Comparison of ENCODE assay signal across 8 cellular contexts in the genomic region with DNA sequence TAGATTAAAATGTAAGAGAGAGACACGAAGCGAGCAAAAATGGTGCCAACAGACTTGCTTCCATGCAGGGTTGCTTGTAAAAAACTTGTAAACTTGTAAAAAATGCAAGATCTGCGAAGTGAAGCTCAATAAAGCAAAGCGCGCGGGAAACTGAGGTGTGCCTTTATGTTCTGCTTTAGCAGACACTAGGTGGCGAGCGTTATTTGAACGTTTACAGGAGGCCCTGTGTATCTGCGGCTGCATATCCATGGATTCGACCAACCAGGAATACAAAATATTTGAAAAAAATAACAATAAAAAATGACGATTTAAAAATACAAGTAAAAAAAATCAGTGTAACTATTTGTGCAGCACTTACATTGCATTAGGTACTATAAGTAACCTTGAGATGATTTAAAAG. TPM values are rescaled to one million over a fixed set of nuclear protein-coding genes. Genes with fewer than 3 reads are reported as not detected.
DNase-seq lines count a peak whose midpoint lies in the region; ATAC-seq, FAIRE-seq and TF ChIP-seq lines count a peak whose summit lies in the region.

No MANE protein-coding gene starts in this region.

- peaks cover 42% of the 10 kb centered on the region for H3K4me1 Mint-ChIP-seq in activated naive CD8-positive, alpha-beta T cell treated with anti-CD3 and anti-CD28 coated beads, Interleukin-2, amount 10 ng/mL, durations not matched to agents 7 days and 5 days

- peak overlapping the region; percentile 97 for H3K4me3 ChIP-seq in DOHH2 (ENCODE audit: low read length)
- peak overlapping the region; percentile 97 for H3K4me3 ChIP-seq in Loucy (ENCODE audit: low read length, poor library complexity, severe bottlenecking)
- peak overlapping the region; percentile 79 to 86 (median 80); a peak in 5 of 6 replicates for H3K4me3 ChIP-seq in HepG2 (replicated peaks in 1 of 3; ENCODE audit: insufficient read depth in 1 of 3, low read depth in 2 of 3, low read length in 3 of 3)

- H3K4me1 ChIP-seq in DOHH2 (ENCODE audit: control insufficient read depth, low read length) (peaks cover 31% of the 10 kb centered on the region), Loucy (ENCODE audit: insufficient read depth, low read length, poor library complexity, severe bottlenecking) (peaks cover 20% of the 10 kb centered on the region), HepG2 (ENCODE audit: insufficient read depth, low read length) (peaks cover 57% of the 10 kb centered on the region)

- ATAC-seq in activated naive CD8-positive, alpha-beta T cell treated with anti-CD3 and anti-CD28 coated beads, Interleukin-2, amount 10 ng/mL, durations not matched to agents 7 days and 5 days (ENCODE audit: low read depth): no peak
- no peak for ATAC-seq in HepG2
- ATAC-seq in GM19023 (IDR thresholded peaks at IDR 0.05; ENCODE audit: unreplicated experiment): no peak
- ATAC-seq in HG03045 (IDR thresholded peaks at IDR 0.05; ENCODE audit: unreplicated experiment): no peak
- ATAC-seq in HG02642 (IDR thresholded peaks at IDR 0.05; ENCODE audit: poor library complexity, unreplicated experiment): no peak
- no peak for ATAC-seq in HG02610 (IDR thresholded peaks at IDR 0.05; ENCODE audit: unreplicated experiment)

- H3K9me3 ChIP-seq in DOHH2 (ENCODE audit: control insufficient read depth, insufficient read depth, low read length) (no peaks in the 10 kb centered on the region), Loucy (ENCODE audit: insufficient read depth, low read depth, low read length) (no peaks in the 10 kb centered on the region), HepG2 (ENCODE audit: low read length) (no peaks in the 10 kb centered on the region)

- POLR2A ChIA-PET in activated naive CD8-positive, alpha-beta T cell treated with anti-CD3 and anti-CD28 coated beads, Interleukin-2, amount 10 ng/mL, durations not matched to agents 7 days and 5 days (lab: Charles Lee): interaction anchor here (1.3 to 3.7 kb wide), 3 partner anchors 74 to 140 kb away, joined by 3 to 29 read pairs (median 22); a partner anchor contains a TSS
- POLR2A ChIA-PET in HepG2 (lab: Yijun Ruan, JAX): interaction anchor here (2.1 to 5.6 kb wide), 2 partner anchors 15 to 113 kb away, joined by 8 to 31 read pairs; no protein-coding TSS in a partner anchor

- TF ChIP-seq EP300 in HepG2 (IDR thresholded peaks at IDR 0.05; ENCODE audit: low read depth in 2 of 2, low read length in 2 of 2): no peak
- TF ChIP-seq EP300 in HepG2 (CRISPR knock-in tag; IDR thresholded peaks at IDR 0.05; ENCODE audit: borderline replicate concordance): no peak

- 20% methylated on average over 12 of the region's 12 CpGs for WGBS in HepG2 (ENCODE audit: low lambda C conversion rate)

- FAIRE-seq in HepG2 (lab: Jason Lieb, UNC): no peak

- peaks cover 15% of the 10 kb centered on the region for H3K36me3 Mint-ChIP-seq in activated naive CD8-positive, alpha-beta T cell treated with anti-CD3 and anti-CD28 coated beads, Interleukin-2, amount 10 ng/mL, durations not matched to agents 7 days and 5 days

- peak overlapping the region; percentile 91 for H3K9ac ChIP-seq in Loucy (ENCODE audit: low read depth, low read length, poor library complexity, severe bottlenecking)
- H3K9ac ChIP-seq in HepG2 (ENCODE audit: insufficient read depth, low read depth, low read length): peak overlapping the region; percentile 85; the same call in 1 of the 2 replicates

- peaks cover 31% of the 10 kb centered on the region for H4K20me1 ChIP-seq in DOHH2 (ENCODE audit: control insufficient read depth, insufficient read depth, low read depth, low read length)
- H4K20me1 ChIP-seq in Loucy (ENCODE audit: insufficient read depth, low read length, poor library complexity, severe bottlenecking): peaks cover 28% of the 10 kb centered on the region
- H4K20me1 ChIP-seq in HepG2 (ENCODE audit: insufficient read depth, low read length): peaks cover 14% of the 10 kb centered on the region

- H3K27me3 Mint-ChIP-seq in activated naive CD8-positive, alpha-beta T cell treated with anti-CD3 and anti-CD28 coated beads, Interleukin-2, amount 10 ng/mL, durations not matched to agents 7 days and 5 days: no peaks in the 10 kb centered on the region

- no peaks in the 10 kb centered on the region for H3K27me3 ChIP-seq in DOHH2 (ENCODE audit: control insufficient read depth, low read length)
- H3K27me3 ChIP-seq in Loucy (ENCODE audit: insufficient read depth, low read length, poor library complexity, severe bottlenecking): no peaks in the 10 kb centered on the region
- no peaks in the 10 kb centered on the region; a peak in 1 of 5 replicates for H3K27me3 ChIP-seq in HepG2 (ENCODE audit: control insufficient read depth in 1 of 2, insufficient read depth in 2 of 2, low read length in 2 of 2)

- CTCF ChIA-PET in HepG2 (lab: Yijun Ruan, JAX; ENCODE audit: low intra/inter-chr PET ratio, low total read pairs): interaction anchor here (1.7 kb wide), 2 partner anchors 46 to 112 kb away, joined by 4 to 7 read pairs; no protein-coding TSS in a partner anchor

- peak; percentile 27 for TF ChIP-seq CTCF in DOHH2 (IDR thresholded peaks at IDR 0.05; ENCODE audit: low read depth, low read length, poor library complexity, severe bottlenecking)
- peak; percentile 67 for TF ChIP-seq CTCF in Loucy (conservative IDR thresholded peaks at IDR 0.05; ENCODE audit: low read length)
- TF ChIP-seq CTCF in HepG2 (CRISPR knock-in tag; IDR thresholded peaks at IDR 0.05): peak; percentile 76

- no peak for DNase-seq in activated naive CD8-positive, alpha-beta T cell treated with anti-CD3 and anti-CD28 coated beads, Interleukin-2, amount 10 ng/mL, durations not matched to agents 7 days and 5 days
- DNase-seq in HepG2 (ENCODE audit: low spot score): peak; percentile 63

- H3F3A ChIP-seq in DOHH2 (ENCODE audit: control insufficient read depth, insufficient read depth) (peaks cover 5% of the 10 kb centered on the region; the same call in 1 of the 2 replicates), Loucy (ENCODE audit: low read depth) (peaks cover 4% of the 10 kb centered on the region; the same call in 1 of the 2 replicates)

- peak overlapping the region; percentile 99 for H3K4me3 Mint-ChIP-seq in activated naive CD8-positive, alpha-beta T cell treated with anti-CD3 and anti-CD28 coated beads, Interleukin-2, amount 10 ng/mL, durations not matched to agents 7 days and 5 days

- no peak overlapping the region for H3K27ac Mint-ChIP-seq in activated naive CD8-positive, alpha-beta T cell treated with anti-CD3 and anti-CD28 coated beads, Interleukin-2, amount 10 ng/mL, durations not matched to agents 7 days and 5 days

- peak; percentile 23; the same call in 1 of the 2 replicates for TF ChIP-seq RAD21 in HepG2 (CRISPR knock-in tag; IDR thresholded peaks at IDR 0.05)

- peaks cover 78% of the 10 kb centered on the region for H3K36me3 ChIP-seq in DOHH2 (ENCODE audit: control insufficient read depth, low read length)
- peaks cover 10% of the 10 kb centered on the region; the same call in 1 of the 2 replicates for H3K36me3 ChIP-seq in Loucy (ENCODE audit: insufficient read depth, low read length)
- H3K36me3 ChIP-seq in HepG2 (replicated peaks in 1 of 2; ENCODE audit: control insufficient read depth in 1 of 2, insufficient read depth in 2 of 2, low read length in 2 of 2): peaks cover under 1 to 16% of the 10 kb centered on the region in 2 experiments; a peak in 4 of 5 replicates

- TF ChIP-seq POLR2A in HepG2 (IDR thresholded peaks at IDR 0.05; ENCODE audit: insufficient read depth in 1 of 2, low read depth in 2 of 2, low read length in 2 of 2): no peak

- H3K27ac ChIP-seq in DOHH2 (ENCODE audit: low read depth, low read length): no peak overlapping the region
- H3K27ac ChIP-seq in HepG2 (ENCODE audit: extremely low read length, insufficient read depth, low read length): no peak overlapping the region

- intact Hi-C loops in HepG2 (cut with micrococcal nuclease; ENCODE audit: unreplicated experiment): loop anchor here (1.0 to 5.0 kb wide), 5 partner anchors 46 to 132 kb away; a partner anchor contains a TSS

- H3K9me2 ChIP-seq in DOHH2 (replicated peaks; ENCODE audit: control insufficient read depth, low read length) (no peaks in the 10 kb centered on the region), Loucy (replicated peaks; ENCODE audit: low read depth, low read length) (no peaks in the 10 kb centered on the region)

- BruUV-seq in HepG2 (replicated peaks; lab: Mats Ljungman, UMichigan): no TSS peak

- H3K4me2 ChIP-seq in DOHH2 (ENCODE audit: low read length): peak overlapping the region; percentile 55
- peak overlapping the region; percentile 89 for H3K4me2 ChIP-seq in Loucy (ENCODE audit: low read depth, low read length, poor library complexity, severe bottlenecking)
- peak overlapping the region; percentile 99 for H3K4me2 ChIP-seq in HepG2 (ENCODE audit: low read depth, low read length)

- H3K79me2 ChIP-seq in DOHH2 (ENCODE audit: control insufficient read depth, low read length): peaks cover 83% of the 10 kb centered on the region
- H3K79me2 ChIP-seq in Loucy (ENCODE audit: insufficient read depth, low read length): peaks cover 84% of the 10 kb centered on the region
- peaks cover 63% of the 10 kb centered on the region for H3K79me2 ChIP-seq in HepG2 (ENCODE audit: insufficient read depth, low read length)

- no peaks in the 10 kb centered on the region for H3K9me3 Mint-ChIP-seq in activated naive CD8-positive, alpha-beta T cell treated with anti-CD3 and anti-CD28 coated beads, Interleukin-2, amount 10 ng/mL, durations not matched to agents 7 days and 5 days

- in situ Hi-C loops in HepG2 (cut with HindIII; ENCODE audit: extremely low pct_ligation_motif_present, low pct_unique_long_range_greater_than_20kb): loop anchor here (5.0 kb wide), 2 partner anchors 47 to 112 kb away; no protein-coding TSS in a partner anchor

- H2AFZ ChIP-seq in Loucy (ENCODE audit: low read length) (no peak overlapping the region), HepG2 (ENCODE audit: low read length) (no peak overlapping the region)

RNA-seq across cellular contexts. Expression of a gene that starts 1.5 kb away (rescaled TPM):
- 100 to 1,000 TPM; 111 TPM for total RNA-seq in activated naive CD8-positive, alpha-beta T cell treated with anti-CD3 and anti-CD28 coated beads, Interleukin-2, amount 10 ng/mL, durations not matched to agents 7 days and 5 days
- total RNA-seq in HepG2 (2016; rRNA removed; fragmentation: Illumina TruSeq; extraction: Trizol): 55.4 and 62.0 TPM in 2 replicates
- 6.2 and 7.8 TPM in 2 replicates for total RNA-seq in HepG2 (2016; cell fraction: cytosol; rRNA removed; fragmentation: Illumina TruSeq; extraction: Trizol; ENCODE audit: low read depth)
- 55.6 and 59.2 TPM in 2 replicates for total RNA-seq in HepG2 (2016; cell fraction: insoluble cytoplasmic fraction; rRNA removed; fragmentation: Illumina TruSeq; extraction: Trizol)
- total RNA-seq in HepG2 (2016; cell fraction: membrane; rRNA removed; fragmentation: Illumina TruSeq; extraction: Trizol): 24.1 and 25.4 TPM in 2 replicates
- total RNA-seq in HepG2 (2016; cell fraction: nucleus; rRNA removed; fragmentation: Illumina TruSeq; extraction: Trizol): 58.4 and 64.5 TPM in 2 replicates
- polyA plus RNA-seq in HepG2 (2011; rRNA removed): 92.0 and 106 TPM in 2 replicates
- polyA plus RNA-seq in HepG2 (2011; cell fraction: cytosol; rRNA removed): 65.4 and 70.1 TPM in 2 replicates
- 159 and 211 TPM in 2 replicates for polyA plus RNA-seq in HepG2 (2011; cell fraction: nucleus; rRNA removed)
- polyA plus RNA-seq in HepG2 (2012): 63.5 and 84.4 TPM in 2 replicates
- 6.2 and 8.1 TPM in 2 replicates for polyA plus RNA-seq in HepG2 (2016; cell fraction: cytosol; fragmentation: Illumina TruSeq; extraction: Trizol; ENCODE audit: low read depth)
- 70.2 and 76.6 TPM in 2 replicates for polyA plus RNA-seq in HepG2 (2016; cell fraction: insoluble cytoplasmic fraction; fragmentation: Illumina TruSeq; extraction: Trizol; ENCODE audit: low read depth)
- 18.6 and 20.2 TPM in 2 replicates for polyA plus RNA-seq in HepG2 (2016; cell fraction: membrane; fragmentation: Illumina TruSeq; extraction: Trizol; ENCODE audit: low read depth)
- 135 and 144 TPM in 2 replicates for polyA plus RNA-seq in HepG2 (2016; cell fraction: nucleus; fragmentation: Illumina TruSeq; extraction: Trizol; ENCODE audit: insufficient read depth, low read depth)
- polyA minus RNA-seq in HepG2 (2011; rRNA and poly(A)+ RNA removed; ENCODE audit: low replicate concordance): 53.7 and 134 TPM in 2 replicates
- 25.8 and 27.2 TPM in 2 replicates for polyA minus RNA-seq in HepG2 (2011; cell fraction: cytosol; rRNA and poly(A)+ RNA removed)
- polyA minus RNA-seq in HepG2 (2011; cell fraction: nucleus; rRNA and poly(A)+ RNA removed): 110 and 138 TPM in 2 replicates

RNA-seq across cellular contexts. Expression of a gene that starts 17.8 kb away (rescaled TPM):
- total RNA-seq in activated naive CD8-positive, alpha-beta T cell treated with anti-CD3 and anti-CD28 coated beads, Interleukin-2, amount 10 ng/mL, durations not matched to agents 7 days and 5 days: 10 to 100 TPM; 81.5 to 82.6 TPM
- total RNA-seq in HepG2 (2016; rRNA removed; fragmentation: Illumina TruSeq; extraction: Trizol): 92.4 and 111 TPM in 2 replicates
- 75.4 and 89.7 TPM in 2 replicates for total RNA-seq in HepG2 (2016; cell fraction: cytosol; rRNA removed; fragmentation: Illumina TruSeq; extraction: Trizol; ENCODE audit: low read depth)
- 95.7 and 103 TPM in 2 replicates for total RNA-seq in HepG2 (2016; cell fraction: insoluble cytoplasmic fraction; rRNA removed; fragmentation: Illumina TruSeq; extraction: Trizol)
- total RNA-seq in HepG2 (2016; cell fraction: membrane; rRNA removed; fragmentation: Illumina TruSeq; extraction: Trizol): 169 and 187 TPM in 2 replicates
- total RNA-seq in HepG2 (2016; cell fraction: nucleus; rRNA removed; fragmentation: Illumina TruSeq; extraction: Trizol): 37.2 and 43.4 TPM in 2 replicates
- polyA plus RNA-seq in HepG2 (2011; rRNA removed): 46.6 and 51.4 TPM in 2 replicates
- 69.8 and 78.7 TPM in 2 replicates for polyA plus RNA-seq in HepG2 (2011; cell fraction: cytosol; rRNA removed)
- 23.1 and 24.9 TPM in 2 replicates for polyA plus RNA-seq in HepG2 (2011; cell fraction: nucleus; rRNA removed)
- polyA plus RNA-seq in HepG2 (2012): 80.3 and 83.9 TPM in 2 replicates
- polyA plus RNA-seq in HepG2 (2016; cell fraction: cytosol; fragmentation: Illumina TruSeq; extraction: Trizol; ENCODE audit: low read depth): 129 and 158 TPM in 2 replicates
- 154 and 159 TPM in 2 replicates for polyA plus RNA-seq in HepG2 (2016; cell fraction: insoluble cytoplasmic fraction; fragmentation: Illumina TruSeq; extraction: Trizol; ENCODE audit: low read depth)
- polyA plus RNA-seq in HepG2 (2016; cell fraction: membrane; fragmentation: Illumina TruSeq; extraction: Trizol; ENCODE audit: low read depth): 228 and 251 TPM in 2 replicates
- 69.6 and 74.5 TPM in 2 replicates for polyA plus RNA-seq in HepG2 (2016; cell fraction: nucleus; fragmentation: Illumina TruSeq; extraction: Trizol; ENCODE audit: insufficient read depth, low read depth)
- 52.3 and 76.3 TPM in 2 replicates for polyA minus RNA-seq in HepG2 (2011; rRNA and poly(A)+ RNA removed; ENCODE audit: low replicate concordance)
- polyA minus RNA-seq in HepG2 (2011; cell fraction: cytosol; rRNA and poly(A)+ RNA removed): 36.4 and 40.4 TPM in 2 replicates
- 19.8 and 23.2 TPM in 2 replicates for polyA minus RNA-seq in HepG2 (2011; cell fraction: nucleus; rRNA and poly(A)+ RNA removed)
